ENCODE assay signal across 13 cellular contexts in genomic region chr9:131097948-131098278, GRCh38. TPM values are rescaled to one million over a fixed set of nuclear protein-coding genes. Genes with fewer than 3 reads are reported as not detected.
DNase-seq lines count a peak whose midpoint lies in the region; ATAC-seq and TF ChIP-seq lines count a peak whose summit lies in the region.
"Had no signal": no experiment of that assay in that cellular context is flagged by ENCODE, and none has a peak within 500 bp of the region (broad histone marks: within the 10 kb centered on the region; RNA-seq: fewer than 3 reads in every experiment).

No MANE protein-coding gene starts in this region.

- no peaks in the 10 kb centered on the region for H3K36me3 Mint-ChIP-seq in activated T-cell treated with anti-CD3 and anti-CD28 coated beads, Interleukin-2, amount 50 U/mL, for 72 hours (ENCODE audit: insufficient read depth in 2 of 2)

- no peaks in the 10 kb centered on the region; the same call in 1 of the 2 replicates for H3K79me2 ChIP-seq in HCT116 (ENCODE audit: insufficient read depth, low read length)

- no peak overlapping the region for H3K27ac Mint-ChIP-seq in activated T-cell treated with anti-CD3 and anti-CD28 coated beads, Interleukin-2, amount 50 U/mL, for 72 hours
- H3K27ac Mint-ChIP-seq: activated CD4-positive, alpha-beta memory T cell treated with anti-CD3 and anti-CD28 coated beads, Interleukin-2, amount 10 ng/mL, durations not matched to agents 7 days and 5 days had no signal

- TF ChIP-seq CTCF in HCT116 (IDR thresholded peaks at IDR 0.05 in 2 of 3, conservative IDR thresholded peaks at IDR 0.05 in 1 of 3; ENCODE audit: borderline replicate concordance in 1 of 3, insufficient read depth in 1 of 3, low read depth in 2 of 3, low read length in 2 of 3) (no peak), dorsolateral prefrontal cortex (IDR thresholded peaks at IDR 0.05 in 54 of 56, conservative IDR thresholded peaks at IDR 0.05 in 2 of 56; ENCODE audit: low read depth in 1 of 56, partially characterized antibody in 56 of 56) (no peak), stomach (IDR thresholded peaks at IDR 0.05) (no peak)

- RAD21 ChIA-PET in HCT116 (lab: Charles Lee; ENCODE audit: low non-redundant PET in 1 of 2, low total read pairs in 2 of 2, uncharacterized antibody in 2 of 2, unreplicated experiment in 2 of 2), result no interaction called here

- H3K36me3 ChIP-seq in HCT116 (ENCODE audit: control insufficient read depth in 1 of 2, insufficient read depth in 2 of 2, low read length in 2 of 2) (no peaks in the 10 kb centered on the region), stomach (no peaks in the 10 kb centered on the region)

- POLR2A ChIA-PET in HCT116 (lab: Charles Lee), result no interaction called here

- no peak for TF ChIP-seq POLR2A in HCT116 (IDR thresholded peaks at IDR 0.05; ENCODE audit: borderline replicate concordance, extremely low read depth, insufficient read depth, insufficient read length)
- TF ChIP-seq POLR2A in stomach (IDR thresholded peaks at IDR 0.05), result no peak

- whole genome bisulfite sequencing in stomach, 5 donors, result 78 to 85% (median 83%) methylated on average over 8 of the region's 8 CpGs

- no peaks in the 10 kb centered on the region for H3K9me3 Mint-ChIP-seq in activated T-cell treated with anti-CD3 and anti-CD28 coated beads, Interleukin-2, amount 50 U/mL, for 72 hours
- H3K9me3 Mint-ChIP-seq: activated CD4-positive, alpha-beta memory T cell treated with anti-CD3 and anti-CD28 coated beads, Interleukin-2, amount 10 ng/mL, durations not matched to agents 7 days and 5 days had no signal

- H3K9ac ChIP-seq in HCT116 (ENCODE audit: low read length), result no peak overlapping the region; the same call in 1 of the 2 replicates

- H3K4me1 Mint-ChIP-seq in activated T-cell treated with anti-CD3 and anti-CD28 coated beads, Interleukin-2, amount 50 U/mL, for 72 hours (ENCODE audit: low read depth), result peaks cover 11% of the 10 kb centered on the region

- H3K27me3 ChIP-seq in HCT116 (ENCODE audit: insufficient read depth, low read length) (no peaks in the 10 kb centered on the region), dorsolateral prefrontal cortex (peaks cover 0 to 43% (median 11%) of the 10 kb centered on the region in 45 donors), stomach (peaks cover 0 to 58% (median 23%) of the 10 kb centered on the region in 3 donors)

- no TSS peak for BruUV-seq in HCT116 (replicated peaks; lab: Mats Ljungman, UMichigan)

- CTCF ChIA-PET in HCT116 (lab: Charles Lee), result no interaction called here

- no peak overlapping the region for H2AFZ ChIP-seq in HCT116 (ENCODE audit: low read depth, low read length, poor library complexity, severe bottlenecking)

- no peaks in the 10 kb centered on the region for H3K9me2 ChIP-seq in HCT116 (ENCODE audit: insufficient read depth)

- H3K9me3 ChIP-seq in HCT116 (ENCODE audit: control insufficient read depth in 1 of 2, insufficient read depth in 1 of 2, low read depth in 1 of 2, low read length in 2 of 2) (no peaks in the 10 kb centered on the region), stomach (no peaks in the 10 kb centered on the region)

- no peak for TF ChIP-seq RAD21 in HCT116 (IDR thresholded peaks at IDR 0.05; ENCODE audit: low read depth)

- H3K27me3 Mint-ChIP-seq in activated T-cell treated with anti-CD3 and anti-CD28 coated beads, Interleukin-2, amount 50 U/mL, for 72 hours (ENCODE audit: low read depth), result peaks cover 32% of the 10 kb centered on the region

- H3K4me3 ChIP-seq in HCT116 (replicated peaks in 1 of 2; ENCODE audit: low read depth in 1 of 2, low read length in 2 of 2) (no peak overlapping the region), dorsolateral prefrontal cortex (peak overlapping the region in 58 of 59 donors; percentile 16 to 85 (median 72)), stomach (peak overlapping the region in 3 of 4 donors; percentile 6 to 77 (median 20))
- H3K4me3 ChIP-seq: GM12878 had no signal

- peak overlapping the region; percentile 92 for H3K4me2 ChIP-seq in HCT116 (ENCODE audit: low read length)

- H3K4me1 ChIP-seq in HCT116 (ENCODE audit: control insufficient read depth in 1 of 2, insufficient read depth in 2 of 2, low read length in 2 of 2) (peaks cover 14 to 31% of the 10 kb centered on the region in 2 experiments), stomach (peaks cover 9 to 27% (median 20%) of the 10 kb centered on the region in 4 donors)

- no peak for ATAC-seq in HCT116
- ATAC-seq in activated T-cell treated with anti-CD3 and anti-CD28 coated beads, Interleukin-2, amount 50 U/mL, for 72 hours (replicated peaks in 1 of 2), result no peak

- TF ChIP-seq EP300 in stomach (IDR thresholded peaks at IDR 0.05), result no peak

- intact Hi-C loops in HCT116 (cut with micrococcal nuclease) (no loop called here), dorsolateral prefrontal cortex (cut with DNase I) (loop anchor here (2.0 to 5.0 kb wide), 2 partner anchors 13 to 41 kb away; no protein-coding TSS in a partner anchor), stomach (cut with DNase I; ENCODE audit: low total_unique reads) (no loop called here)

- no peak for DNase-seq in HCT116 (ENCODE audit: low read depth, low spot score)
- no peak for DNase-seq in dorsolateral prefrontal cortex
- DNase-seq in medulla oblongata (ENCODE audit: extremely low spot score), result peak; percentile 48
- no peak for DNase-seq in stomach
- no peak for DNase-seq in NCI-H524 treated with DMSO at 0.1 percent for 48 hours (lab: John Stamatoyannopoulos, UW)
- no peak for DNase-seq in NCI-H1105 treated with DMSO at 0.1 percent for 48 hours (lab: John Stamatoyannopoulos, UW)
- DNase-seq in activated T-cell treated with anti-CD3 and anti-CD28 coated beads, Interleukin-2, amount 50 U/mL, for 72 hours, result no peak
- DNase-seq in OCI-M1 (lab: John Stamatoyannopoulos, UW), result no peak
- DNase-seq: activated CD4-positive, alpha-beta memory T cell treated with anti-CD3 and anti-CD28 coated beads, Interleukin-2, amount 10 ng/mL, durations not matched to agents 7 days and 5 days; NCI-H1694; NCI-H510A treated with DMSO at 0.1 percent for 48 hours; T-helper 2 cell had no signal

- H3K27ac ChIP-seq in HCT116 (ENCODE audit: low read depth, low read length) (no peak overlapping the region), dorsolateral prefrontal cortex (peak overlapping the region in 54 of 59 donors; percentile 4 to 93 (median 72)), stomach (no peak overlapping the region)

- no peaks in the 10 kb centered on the region for H4K20me1 ChIP-seq in HCT116 (ENCODE audit: insufficient read depth)

- H3K4me3 Mint-ChIP-seq in activated T-cell treated with anti-CD3 and anti-CD28 coated beads, Interleukin-2, amount 50 U/mL, for 72 hours, result no peak overlapping the region

TF ChIP-seq in HCT116, 20 proteins besides CTCF, POLR2A, EP300 and RAD21:
- TF ChIP-seq MAX (IDR thresholded peaks at IDR 0.05), result no peak
- no peak for TF ChIP-seq CEBPB (IDR thresholded peaks at IDR 0.05; ENCODE audit: low read depth)
- TF ChIP-seq TCF7L2 (IDR thresholded peaks at IDR 0.05; ENCODE audit: borderline replicate concordance, extremely low read depth, insufficient read depth, insufficient read length), result no peak
- no peak for TF ChIP-seq JUND (IDR thresholded peaks at IDR 0.05)
- no peak for TF ChIP-seq SRF (IDR thresholded peaks at IDR 0.05; ENCODE audit: low read depth)
- TF ChIP-seq POLR2AphosphoS5 (IDR thresholded peaks at IDR 0.05; ENCODE audit: low read depth, low read length), result no peak
- TF ChIP-seq EGR1 (IDR thresholded peaks at IDR 0.05; ENCODE audit: low read depth), result no peak

RNA-seq across cellular contexts. Expression of gene AIF1L, which starts 1.6 kb away (rescaled TPM):
- total RNA-seq in HCT116 (2021; ENCODE audit: unreplicated experiment) (34.0 TPM), dorsolateral prefrontal cortex (100 to 1,000 TPM in 30 of 120 experiments, 10 to 100 TPM in 90; 23.4 to 303 (median 71.6) TPM), stomach (10 to 100 TPM in 2 of 5 donors, 1 to 10 TPM in 1, not detected in 2; 1.2 to 18.4 (median 10.9) TPM)
- polyA plus RNA-seq in HCT116 (2012), result 17.3 and 22.8 TPM in 2 replicates
- 10 to 100 TPM in 1 of 3 donors, 1 to 10 TPM in 2; 3.8 to 10.9 (median 7.2) TPM for polyA plus RNA-seq in stomach
- total RNA-seq in activated T-cell treated with anti-CD3 and anti-CD28 coated beads, Interleukin-2, amount 50 U/mL, for 72 hours, result under 1 TPM; 0.53 to 0.89 TPM

RNA-seq across cellular contexts. Expression of gene NUP214, which starts 27.5 kb away (rescaled TPM):
- total RNA-seq in HCT116 (2021; ENCODE audit: unreplicated experiment), result 35.5 TPM
- polyA plus RNA-seq in HCT116 (2012), result 16.0 and 17.9 TPM in 2 replicates
- total RNA-seq in dorsolateral prefrontal cortex, result 10 to 100 TPM; 37.9 to 85.0 (median 52.8) TPM
- 100 to 1,000 TPM in 1 of 5 donors, 10 to 100 TPM in 4; 34.4 to 111 (median 67.9) TPM for total RNA-seq in stomach
- polyA plus RNA-seq in stomach, result 10 to 100 TPM; 21.7 to 29.3 (median 25.1) TPM
- 10 to 100 TPM; 67.6 to 78.5 TPM for total RNA-seq in activated T-cell treated with anti-CD3 and anti-CD28 coated beads, Interleukin-2, amount 50 U/mL, for 72 hours

Comparison
In these comparisons a context has a peak if more than half of its experiments do, and no peak if none do; other contexts are left out.
1. H3K27ac ChIP-seq: peak in dorsolateral prefrontal cortex (54 of 59); none in HCT116 (single experiment) and stomach (0 of 5).
2. H3K4me3 ChIP-seq: peak in dorsolateral prefrontal cortex (58 of 59) and stomach (3 of 4); none in HCT116 (0 of 2).
3. intact Hi-C loops: an anchor here in dorsolateral prefrontal cortex (2.0 to 5.0 kb wide); none called in HCT116 and stomach.